ENCODE assay signal across 8 cellular contexts in genomic region chr5:115169392-115170127, GRCh38. TPM values are rescaled to one million over a fixed set of nuclear protein-coding genes. Genes with fewer than 3 reads are reported as not detected.
A peak's percentile ranks its signal among the peaks of the same experiment; 100 is the strongest.
DNase-seq lines count a peak whose midpoint lies in the region; ATAC-seq and TF ChIP-seq lines count a peak whose summit lies in the region.

TRIM36 (minus strand) TSS chr5:115169908; CDS start chr5:115169634, 274 bp downstream.

- DNase-seq in NCI-H146 (lab: John Stamatoyannopoulos, UW) (peak; percentile 99), right cardiac atrium (peak; percentile 93 to 97 (median 96)), putamen (ENCODE audit: low spot score) (peak; percentile 90), uterus (peak; percentile 78 to 89)

- H3K27me3 ChIP-seq in right cardiac atrium (ENCODE audit: control insufficient read depth, insufficient read depth) (no peaks in the 10 kb centered on the region), uterus (peaks cover 0 to 28% of the 10 kb centered on the region in 2 donors)

- H3K4me1 ChIP-seq in right cardiac atrium (ENCODE audit: control insufficient read depth, insufficient read depth, low read length) (peaks cover 2% of the 10 kb centered on the region), uterus (peaks cover 0 to 7% of the 10 kb centered on the region in 2 donors)

- TF ChIP-seq CTCF in uterus (IDR thresholded peaks at IDR 0.05), result no peak

- H3K27ac ChIP-seq in angular gyrus (ENCODE audit: low read depth, low read length), result peak within 1 kb of the TSS; percentile 38
- H3K27ac ChIP-seq in right cardiac atrium (ENCODE audit: low read length), result no peak within 1 kb of the TSS
- H3K27ac ChIP-seq in uterus, result peak within 1 kb of the TSS in 1 of 2 donors; percentile 37

- under 1% methylated on average over 77 of the region's 77 CpGs for WGBS in right cardiac atrium

- peak within 1 kb of the TSS; percentile 61 for H3K4me3 ChIP-seq in right cardiac atrium (ENCODE audit: low read length)
- peak within 1 kb of the TSS; percentile 43 to 57 for H3K4me3 ChIP-seq in uterus

- H3K9me3 ChIP-seq in right cardiac atrium (ENCODE audit: control insufficient read depth, low read length) (no peaks in the 10 kb centered on the region), uterus (no peaks in the 10 kb centered on the region)

- peaks cover 7% of the 10 kb centered on the region for H3K9me3 Mint-ChIP-seq in T-helper 1 cell treated with Interleukin-12 subunit alpha and Interleukin-12 subunit beta and Interleukin-4 antibody, amounts not matched to agents 30 μg/mL and 1 μg/mL, for 36 hours

- peaks cover 11% of the 10 kb centered on the region for H3K4me1 Mint-ChIP-seq in T-helper 1 cell treated with Interleukin-12 subunit alpha and Interleukin-12 subunit beta and Interleukin-4 antibody, amounts not matched to agents 30 μg/mL and 1 μg/mL, for 36 hours (ENCODE audit: low read depth)

- H3K27me3 Mint-ChIP-seq in T-helper 1 cell treated with Interleukin-12 subunit alpha and Interleukin-12 subunit beta and Interleukin-4 antibody, amounts not matched to agents 30 μg/mL and 1 μg/mL, for 36 hours (ENCODE audit: low read depth), result peaks cover 64% of the 10 kb centered on the region

- intact Hi-C loops in right cardiac atrium (cut with DNase I), result no loop called here
- intact Hi-C loops in uterus (cut with DNase I; ENCODE audit: low total_unique reads), result no loop called here

- peaks cover 2% of the 10 kb centered on the region for H3K36me3 Mint-ChIP-seq in T-helper 1 cell treated with Interleukin-12 subunit alpha and Interleukin-12 subunit beta and Interleukin-4 antibody, amounts not matched to agents 30 μg/mL and 1 μg/mL, for 36 hours (ENCODE audit: low read depth)

- no peak within 1 kb of the TSS for H3K27ac Mint-ChIP-seq in T-helper 1 cell treated with Interleukin-12 subunit alpha and Interleukin-12 subunit beta and Interleukin-4 antibody, amounts not matched to agents 30 μg/mL and 1 μg/mL, for 36 hours

- peak; percentile 61 to 63 for TF ChIP-seq POLR2A in uterus (IDR thresholded peaks at IDR 0.05)

- peak within 1 kb of the TSS; percentile 79 for H3K4me3 Mint-ChIP-seq in T-helper 1 cell treated with Interleukin-12 subunit alpha and Interleukin-12 subunit beta and Interleukin-4 antibody, amounts not matched to agents 30 μg/mL and 1 μg/mL, for 36 hours

- ATAC-seq in GM18498 (IDR thresholded peaks at IDR 0.05; ENCODE audit: unreplicated experiment), result peak; percentile 99
- peak; percentile 97 for ATAC-seq in HG02870 (IDR thresholded peaks at IDR 0.05; ENCODE audit: unreplicated experiment)
- peak; percentile 99 to 100 for ATAC-seq in right cardiac atrium

- H3K36me3 ChIP-seq in uterus, result no peaks in the 10 kb centered on the region

RNA-seq across cellular contexts. Expression of gene TRIM36, which starts in this region (rescaled TPM):
- total RNA-seq in right cardiac atrium (1 to 10 TPM in 1 of 4 donors, under 1 TPM in 3; 0.49 to 1.2 (median 0.81) TPM), uterus (1 to 10 TPM in 3 of 4 donors, under 1 TPM in 1; 0.29 to 6.4 (median 1.7) TPM)
- polyA plus RNA-seq in right cardiac atrium, result 0.07 TPM
